ENCODE assay signal across 26 cellular contexts in the genomic region with DNA sequence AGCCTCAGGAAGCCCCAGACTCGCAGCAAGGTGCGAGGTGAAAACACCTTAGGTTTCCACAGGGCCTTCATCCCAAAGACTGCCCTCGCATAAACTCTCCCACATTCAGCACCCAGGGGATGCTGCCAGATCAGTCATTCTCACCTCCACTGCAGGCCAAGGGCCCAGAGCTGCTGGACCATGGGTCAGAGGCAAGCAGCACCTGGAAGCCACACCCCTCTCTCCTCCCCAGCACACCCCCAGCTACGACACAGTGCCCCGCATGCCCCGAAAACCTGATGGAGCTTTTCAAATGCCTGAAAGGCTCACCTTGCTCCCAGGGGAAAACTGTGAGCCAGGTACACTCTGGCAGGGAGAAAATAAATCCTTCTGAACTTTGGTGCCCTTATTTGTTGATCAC. TPM values are rescaled to one million over a fixed set of nuclear protein-coding genes. Genes with fewer than 3 reads are reported as not detected.
"Had no signal": no experiment of that assay in that cellular context is flagged by ENCODE, and none has a peak within 500 bp of the region (broad histone marks: within the 10 kb centered on the region; RNA-seq: fewer than 3 reads in every experiment).

No MANE protein-coding gene starts in this region.

- H3K4me1 ChIP-seq: ascending aorta had no signal

- H3K9ac ChIP-seq: KMS-11 had no signal

- H3K9me3 ChIP-seq: ascending aorta had no signal

- H3K36me3 ChIP-seq: ascending aorta, cardiac muscle cell had no signal

- DNase-seq: activated CD4-positive, alpha-beta T cell treated with anti-CD3 and anti-CD28 coated beads for 36 hours; activated CD4-positive, alpha-beta T cell treated with anti-CD3 and anti-CD28 coated beads, Interleukin-2, amount 10 ng/mL, durations not matched to agents 7 days and 5 days; activated CD4-positive, alpha-beta T cell treated with anti-CD3 and anti-CD28 coated beads, Interleukin-2, amount 50 U/mL, for 48 hours; activated CD8-positive, alpha-beta T cell treated with anti-CD3 and anti-CD28 coated beads, Interleukin-2, amount 10 ng/mL, durations not matched to agents 7 days and 5 days; activated gamma-delta T cell; activated naive CD4-positive, alpha-beta T cell treated with Interleukin-2 at 50 U/mL for 16 hours; activated naive CD8-positive, alpha-beta T cell treated with anti-CD3 and anti-CD28 coated beads, Interleukin-2, amount 10 ng/mL, durations not matched to agents 7 days and 5 days; activated T-cell treated with anti-CD3 and anti-CD28 coated beads, Interleukin-2, amount 50 U/mL, for 24 hours; amygdala; MM.1S; MV-4-11; NCI-H1092 treated with DMSO at 0.1 percent for 48 hours; NCI-H1417 treated with DMSO at 0.1 percent for 48 hours; NCI-H187 treated with DMSO at 0.1 percent for 48 hours; NCI-H2081 treated with DMSO at 0.1 percent for 48 hours; NCI-H345; NCI-H524 treated with DMSO at 0.1 percent for 48 hours; SIG-M5 had no signal

- H3K27ac ChIP-seq: ascending aorta, cardiac muscle cell, KMS-11 had no signal

- ATAC-seq: activated CD4-positive, alpha-beta T cell treated with anti-CD3 and anti-CD28 coated beads for 36 hours; activated CD4-positive, CD25-positive, alpha-beta regulatory T cell treated with anti-CD3 and anti-CD28 coated beads, Interleukin-2, amount 50 U/mL, for 24 hours; activated CD8-positive, alpha-beta T cell treated with anti-CD3 and anti-CD28 coated beads, Interleukin-2, amount 10 ng/mL, durations not matched to agents 7 days and 5 days; Panc1; SK-N-SH treated with all-trans-retinoic acid at 6 μM for 48 hours had no signal

- H3K27me3 ChIP-seq: ascending aorta, cardiac muscle cell had no signal

- H3K4me2 ChIP-seq: KMS-11 had no signal

- H3K4me3 ChIP-seq: ascending aorta, cardiac muscle cell had no signal

RNA-seq across cellular contexts. Expression of a gene that starts 31.9 kb away (rescaled TPM):
- total RNA-seq: LHCN-M2, NCI-H460 had no signal
